1 cellular context compared by ENCODE assay signal in the genomic region with DNA sequence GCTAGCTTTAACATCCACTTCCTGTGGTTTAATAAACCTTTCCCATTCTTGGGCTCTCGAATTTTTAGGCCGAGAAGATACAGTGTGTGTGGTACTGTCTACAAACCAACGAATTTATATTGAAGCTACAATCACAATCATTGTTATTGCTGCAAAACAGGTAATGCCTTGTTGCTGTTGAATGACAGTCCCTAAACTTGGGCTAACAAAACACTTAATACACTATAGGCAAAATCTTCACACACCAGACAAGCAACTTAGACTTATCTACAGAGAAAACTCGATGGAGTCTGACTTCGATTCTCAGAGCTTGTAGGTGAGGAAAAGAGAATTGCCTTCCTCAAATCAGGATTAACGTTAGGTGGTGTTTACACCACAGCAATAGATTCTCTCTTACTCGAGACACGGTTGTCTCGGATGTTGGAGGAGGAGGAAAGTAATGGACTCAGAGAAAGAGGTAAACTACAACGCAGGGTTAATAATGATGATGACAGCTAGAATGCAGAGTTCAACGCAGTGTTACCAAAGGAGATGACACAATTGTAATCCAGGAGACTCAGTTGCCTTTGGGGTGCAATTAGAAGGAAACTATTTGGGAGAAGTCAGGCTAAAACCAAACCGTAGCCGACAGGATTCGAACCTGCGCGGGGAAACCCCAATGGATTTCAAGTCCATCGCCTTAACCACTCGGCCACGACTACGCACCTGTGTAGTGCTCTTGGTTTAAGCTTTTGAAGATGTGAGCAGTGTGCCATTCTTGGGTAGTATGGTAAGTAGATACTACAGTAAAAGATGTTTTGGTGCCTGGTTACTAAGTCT.
A peak's percentile ranks its signal among the peaks of the same experiment; 100 is the strongest.
TF ChIP-seq lines count a peak whose summit lies in the region.

No MANE protein-coding gene starts in this region.

TF ChIP-seq in HepG2, 621 proteins besides CTCF, POLR2A, EP300 and RAD21 (continued from another document and continues in another):
- TF ChIP-seq ZNF629 (CRISPR knock-in tag; conservative IDR thresholded peaks at IDR 0.05) (peak; percentile 79), ZNF430 (CRISPR knock-in tag; IDR thresholded peaks at IDR 0.05) (0 out of 2 replicates have a peak, but pooled peaks have one; percentile 41), ZNF792 (CRISPR knock-in tag; IDR thresholded peaks at IDR 0.05) (peak; percentile 92), ZNF614 (CRISPR knock-in tag; IDR thresholded peaks at IDR 0.05; ENCODE audit: borderline replicate concordance) (peak; percentile 42; the same call in 1 of the 2 replicates), SAFB2 (CRISPR knock-in tag; IDR thresholded peaks at IDR 0.05; ENCODE audit: borderline replicate concordance, low read depth) (no peak), PHF8 (CRISPR knock-in tag; IDR thresholded peaks at IDR 0.05) (peak; percentile 45; the same call in 1 of the 2 replicates), MAFK (conservative IDR thresholded peaks at IDR 0.05 in 1 of 2, IDR thresholded peaks at IDR 0.05 in 1 of 2; ENCODE audit: low read length in 2 of 2) (peak; percentile 48 to 69), KLF16 (CRISPR knock-in tag; IDR thresholded peaks at IDR 0.05) (peak in 1 of 2 experiments; percentile 88; a peak in 2 of 4 replicates), SOX5 (CRISPR knock-in tag; IDR thresholded peaks at IDR 0.05; ENCODE audit: borderline replicate concordance) (peak; percentile 72), HNRNPLL (IDR thresholded peaks at IDR 0.05; ENCODE audit: low read depth, low read length, poor library complexity, severe bottlenecking) (no peak), ZSCAN30 (CRISPR knock-in tag; IDR thresholded peaks at IDR 0.05) (0 out of 2 replicates have a peak, but pooled peaks have one; percentile 81), RBFOX2 (IDR thresholded peaks at IDR 0.05; ENCODE audit: low read depth, low read length) (no peak), ZNF850 (CRISPR knock-in tag; conservative IDR thresholded peaks at IDR 0.05) (no peak), NPAS2 (CRISPR knock-in tag; IDR thresholded peaks at IDR 0.05; ENCODE audit: borderline replicate concordance) (no peak), KLF12 (CRISPR knock-in tag; IDR thresholded peaks at IDR 0.05; ENCODE audit: borderline replicate concordance) (no peak), NONO (IDR thresholded peaks at IDR 0.05) (no peak), NONO (CRISPR knock-in tag; conservative IDR thresholded peaks at IDR 0.05) (0 out of 2 replicates have a peak, but pooled peaks have one; percentile 54), LCORL (IDR thresholded peaks at IDR 0.05) (peak; percentile 79; the same call in 1 of the 2 replicates), LCORL (CRISPR knock-in tag; IDR thresholded peaks at IDR 0.05) (peak; percentile 59; the same call in 1 of the 2 replicates), BORCS8-MEF2B (CRISPR knock-in tag; IDR thresholded peaks at IDR 0.05) (0 out of 2 replicates have a peak, but pooled peaks have one; percentile 52), MTF1 (CRISPR knock-in tag; IDR thresholded peaks at IDR 0.05) (no peak), ZNF496 (CRISPR knock-in tag; IDR thresholded peaks at IDR 0.05; ENCODE audit: insufficient replicate concordance) (no peak), PCBP1 (IDR thresholded peaks at IDR 0.05; ENCODE audit: borderline replicate concordance, low read depth, low read length) (no peak), ZMYM2 (CRISPR knock-in tag; IDR thresholded peaks at IDR 0.05) (peak; percentile 91), REPIN1 (CRISPR knock-in tag; IDR thresholded peaks at IDR 0.05; ENCODE audit: borderline replicate concordance, low read depth) (peak; percentile 85; the same call in 1 of the 2 replicates), FOSL2 (CRISPR knock-in tag; IDR thresholded peaks at IDR 0.05) (peak; percentile 59; the same call in 1 of the 2 replicates), ZNF563 (CRISPR knock-in tag; IDR thresholded peaks at IDR 0.05) (no peak), ISL2 (CRISPR knock-in tag; IDR thresholded peaks at IDR 0.05) (peak; percentile 29; the same call in 1 of the 2 replicates), SP140L (CRISPR knock-in tag; IDR thresholded peaks at IDR 0.05; ENCODE audit: borderline replicate concordance) (0 out of 2 replicates have a peak, but pooled peaks have one; percentile 80), KAT7 (CRISPR knock-in tag; IDR thresholded peaks at IDR 0.05; ENCODE audit: borderline replicate concordance) (no peak; the same call in 1 of the 2 replicates), SALL2 (CRISPR knock-in tag; IDR thresholded peaks at IDR 0.05) (0 out of 2 replicates have a peak, but pooled peaks have one; percentile 44), FOXJ3 (CRISPR knock-in tag; IDR thresholded peaks at IDR 0.05; ENCODE audit: borderline replicate concordance) (peak; percentile 27), PTBP1 (IDR thresholded peaks at IDR 0.05; ENCODE audit: low read depth, low read length, poor library complexity, severe bottlenecking) (no peak), CREM (IDR thresholded peaks at IDR 0.05) (peak; percentile 46; the same call in 1 of the 2 replicates), CREM (CRISPR knock-in tag; IDR thresholded peaks at IDR 0.05) (no peak), ZNF709 (CRISPR knock-in tag; IDR thresholded peaks at IDR 0.05) (no peak)
- TF ChIP-seq, protein P1, sequence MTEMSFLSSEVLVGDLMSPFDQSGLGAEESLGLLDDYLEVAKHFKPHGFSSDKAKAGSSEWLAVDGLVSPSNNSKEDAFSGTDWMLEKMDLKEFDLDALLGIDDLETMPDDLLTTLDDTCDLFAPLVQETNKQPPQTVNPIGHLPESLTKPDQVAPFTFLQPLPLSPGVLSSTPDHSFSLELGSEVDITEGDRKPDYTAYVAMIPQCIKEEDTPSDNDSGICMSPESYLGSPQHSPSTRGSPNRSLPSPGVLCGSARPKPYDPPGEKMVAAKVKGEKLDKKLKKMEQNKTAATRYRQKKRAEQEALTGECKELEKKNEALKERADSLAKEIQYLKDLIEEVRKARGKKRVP (CRISPR knock-in tag; IDR thresholded peaks at IDR 0.05) = peak in 1 of 2 experiments; percentile 77; a peak in 2 of 4 replicates
- TF ChIP-seq, protein P2, sequence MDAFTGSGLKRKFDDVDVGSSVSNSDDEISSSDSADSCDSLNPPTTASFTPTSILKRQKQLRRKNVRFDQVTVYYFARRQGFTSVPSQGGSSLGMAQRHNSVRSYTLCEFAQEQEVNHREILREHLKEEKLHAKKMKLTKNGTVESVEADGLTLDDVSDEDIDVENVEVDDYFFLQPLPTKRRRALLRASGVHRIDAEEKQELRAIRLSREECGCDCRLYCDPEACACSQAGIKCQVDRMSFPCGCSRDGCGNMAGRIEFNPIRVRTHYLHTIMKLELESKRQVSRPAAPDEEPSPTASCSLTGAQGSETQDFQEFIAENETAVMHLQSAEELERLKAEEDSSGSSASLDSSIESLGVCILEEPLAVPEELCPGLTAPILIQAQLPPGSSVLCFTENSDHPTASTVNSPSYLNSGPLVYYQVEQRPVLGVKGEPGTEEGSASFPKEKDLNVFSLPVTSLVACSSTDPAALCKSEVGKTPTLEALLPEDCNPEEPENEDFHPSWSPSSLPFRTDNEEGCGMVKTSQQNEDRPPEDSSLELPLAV (CRISPR knock-in tag; conservative IDR thresholded peaks at IDR 0.05; ENCODE audit: low read depth) = no peak
- TF ChIP-seq, protein P3, sequence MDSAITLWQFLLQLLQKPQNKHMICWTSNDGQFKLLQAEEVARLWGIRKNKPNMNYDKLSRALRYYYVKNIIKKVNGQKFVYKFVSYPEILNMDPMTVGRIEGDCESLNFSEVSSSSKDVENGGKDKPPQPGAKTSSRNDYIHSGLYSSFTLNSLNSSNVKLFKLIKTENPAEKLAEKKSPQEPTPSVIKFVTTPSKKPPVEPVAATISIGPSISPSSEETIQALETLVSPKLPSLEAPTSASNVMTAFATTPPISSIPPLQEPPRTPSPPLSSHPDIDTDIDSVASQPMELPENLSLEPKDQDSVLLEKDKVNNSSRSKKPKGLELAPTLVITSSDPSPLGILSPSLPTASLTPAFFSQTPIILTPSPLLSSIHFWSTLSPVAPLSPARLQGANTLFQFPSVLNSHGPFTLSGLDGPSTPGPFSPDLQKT (CRISPR knock-in tag; IDR thresholded peaks at IDR 0.05; ENCODE audit: borderline replicate concordance) = no peak
- TF ChIP-seq, protein P4, sequence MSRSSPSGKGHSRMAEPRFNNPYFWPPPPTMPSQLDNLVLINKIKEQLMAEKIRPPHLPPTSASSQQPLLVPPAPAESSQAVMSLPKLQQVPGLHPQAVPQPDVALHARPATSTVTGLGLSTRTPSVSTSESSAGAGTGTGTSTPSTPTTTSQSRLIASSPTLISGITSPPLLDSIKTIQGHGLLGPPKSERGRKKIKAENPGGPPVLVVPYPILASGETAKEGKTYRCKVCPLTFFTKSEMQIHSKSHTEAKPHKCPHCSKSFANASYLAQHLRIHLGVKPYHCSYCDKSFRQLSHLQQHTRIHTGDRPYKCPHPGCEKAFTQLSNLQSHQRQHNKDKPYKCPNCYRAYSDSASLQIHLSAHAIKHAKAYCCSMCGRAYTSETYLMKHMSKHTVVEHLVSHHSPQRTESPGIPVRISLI (CRISPR knock-in tag; IDR thresholded peaks at IDR 0.05; ENCODE audit: borderline replicate concordance) = peak; percentile 43; the same call in 1 of the 2 replicates
- TF ChIP-seq, protein P5, sequence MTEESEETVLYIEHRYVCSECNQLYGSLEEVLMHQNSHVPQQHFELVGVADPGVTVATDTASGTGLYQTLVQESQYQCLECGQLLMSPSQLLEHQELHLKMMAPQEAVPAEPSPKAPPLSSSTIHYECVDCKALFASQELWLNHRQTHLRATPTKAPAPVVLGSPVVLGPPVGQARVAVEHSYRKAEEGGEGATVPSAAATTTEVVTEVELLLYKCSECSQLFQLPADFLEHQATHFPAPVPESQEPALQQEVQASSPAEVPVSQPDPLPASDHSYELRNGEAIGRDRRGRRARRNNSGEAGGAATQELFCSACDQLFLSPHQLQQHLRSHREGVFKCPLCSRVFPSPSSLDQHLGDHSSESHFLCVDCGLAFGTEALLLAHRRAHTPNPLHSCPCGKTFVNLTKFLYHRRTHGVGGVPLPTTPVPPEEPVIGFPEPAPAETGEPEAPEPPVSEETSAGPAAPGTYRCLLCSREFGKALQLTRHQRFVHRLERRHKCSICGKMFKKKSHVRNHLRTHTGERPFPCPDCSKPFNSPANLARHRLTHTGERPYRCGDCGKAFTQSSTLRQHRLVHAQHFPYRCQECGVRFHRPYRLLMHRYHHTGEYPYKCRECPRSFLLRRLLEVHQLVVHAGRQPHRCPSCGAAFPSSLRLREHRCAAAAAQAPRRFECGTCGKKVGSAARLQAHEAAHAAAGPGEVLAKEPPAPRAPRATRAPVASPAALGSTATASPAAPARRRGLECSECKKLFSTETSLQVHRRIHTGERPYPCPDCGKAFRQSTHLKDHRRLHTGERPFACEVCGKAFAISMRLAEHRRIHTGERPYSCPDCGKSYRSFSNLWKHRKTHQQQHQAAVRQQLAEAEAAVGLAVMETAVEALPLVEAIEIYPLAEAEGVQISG (CRISPR knock-in tag; IDR thresholded peaks at IDR 0.05) = peak; percentile 64
- TF ChIP-seq, protein P6, sequence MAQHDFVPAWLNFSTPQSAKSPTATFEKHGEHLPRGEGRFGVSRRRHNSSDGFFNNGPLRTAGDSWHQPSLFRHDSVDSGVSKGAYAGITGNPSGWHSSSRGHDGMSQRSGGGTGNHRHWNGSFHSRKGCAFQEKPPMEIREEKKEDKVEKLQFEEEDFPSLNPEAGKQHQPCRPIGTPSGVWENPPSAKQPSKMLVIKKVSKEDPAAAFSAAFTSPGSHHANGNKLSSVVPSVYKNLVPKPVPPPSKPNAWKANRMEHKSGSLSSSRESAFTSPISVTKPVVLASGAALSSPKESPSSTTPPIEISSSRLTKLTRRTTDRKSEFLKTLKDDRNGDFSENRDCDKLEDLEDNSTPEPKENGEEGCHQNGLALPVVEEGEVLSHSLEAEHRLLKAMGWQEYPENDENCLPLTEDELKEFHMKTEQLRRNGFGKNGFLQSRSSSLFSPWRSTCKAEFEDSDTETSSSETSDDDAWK (CRISPR knock-in tag; IDR thresholded peaks at IDR 0.05) = no peak
- TF ChIP-seq, protein P7, sequence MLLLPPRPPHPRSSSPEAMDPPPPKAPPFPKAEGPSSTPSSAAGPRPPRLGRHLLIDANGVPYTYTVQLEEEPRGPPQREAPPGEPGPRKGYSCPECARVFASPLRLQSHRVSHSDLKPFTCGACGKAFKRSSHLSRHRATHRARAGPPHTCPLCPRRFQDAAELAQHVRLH (CRISPR knock-in tag; IDR thresholded peaks at IDR 0.05; ENCODE audit: borderline replicate concordance, low read depth) = peak; percentile 96
- TF ChIP-seq, protein P8, sequence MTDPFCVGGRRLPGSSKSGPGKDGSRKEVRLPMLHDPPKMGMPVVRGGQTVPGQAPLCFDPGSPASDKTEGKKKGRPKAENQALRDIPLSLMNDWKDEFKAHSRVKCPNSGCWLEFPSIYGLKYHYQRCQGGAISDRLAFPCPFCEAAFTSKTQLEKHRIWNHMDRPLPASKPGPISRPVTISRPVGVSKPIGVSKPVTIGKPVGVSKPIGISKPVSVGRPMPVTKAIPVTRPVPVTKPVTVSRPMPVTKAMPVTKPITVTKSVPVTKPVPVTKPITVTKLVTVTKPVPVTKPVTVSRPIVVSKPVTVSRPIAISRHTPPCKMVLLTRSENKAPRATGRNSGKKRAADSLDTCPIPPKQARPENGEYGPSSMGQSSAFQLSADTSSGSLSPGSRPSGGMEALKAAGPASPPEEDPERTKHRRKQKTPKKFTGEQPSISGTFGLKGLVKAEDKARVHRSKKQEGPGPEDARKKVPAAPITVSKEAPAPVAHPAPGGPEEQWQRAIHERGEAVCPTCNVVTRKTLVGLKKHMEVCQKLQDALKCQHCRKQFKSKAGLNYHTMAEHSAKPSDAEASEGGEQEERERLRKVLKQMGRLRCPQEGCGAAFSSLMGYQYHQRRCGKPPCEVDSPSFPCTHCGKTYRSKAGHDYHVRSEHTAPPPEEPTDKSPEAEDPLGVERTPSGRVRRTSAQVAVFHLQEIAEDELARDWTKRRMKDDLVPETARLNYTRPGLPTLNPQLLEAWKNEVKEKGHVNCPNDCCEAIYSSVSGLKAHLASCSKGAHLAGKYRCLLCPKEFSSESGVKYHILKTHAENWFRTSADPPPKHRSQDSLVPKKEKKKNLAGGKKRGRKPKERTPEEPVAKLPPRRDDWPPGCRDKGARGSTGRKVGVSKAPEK (CRISPR knock-in tag; IDR thresholded peaks at IDR 0.05; ENCODE audit: borderline replicate concordance) = no peak
- TF ChIP-seq, protein P9, sequence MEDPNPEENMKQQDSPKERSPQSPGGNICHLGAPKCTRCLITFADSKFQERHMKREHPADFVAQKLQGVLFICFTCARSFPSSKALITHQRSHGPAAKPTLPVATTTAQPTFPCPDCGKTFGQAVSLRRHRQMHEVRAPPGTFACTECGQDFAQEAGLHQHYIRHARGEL (CRISPR knock-in tag; IDR thresholded peaks at IDR 0.05) = no peak
- TF ChIP-seq, protein P10, sequence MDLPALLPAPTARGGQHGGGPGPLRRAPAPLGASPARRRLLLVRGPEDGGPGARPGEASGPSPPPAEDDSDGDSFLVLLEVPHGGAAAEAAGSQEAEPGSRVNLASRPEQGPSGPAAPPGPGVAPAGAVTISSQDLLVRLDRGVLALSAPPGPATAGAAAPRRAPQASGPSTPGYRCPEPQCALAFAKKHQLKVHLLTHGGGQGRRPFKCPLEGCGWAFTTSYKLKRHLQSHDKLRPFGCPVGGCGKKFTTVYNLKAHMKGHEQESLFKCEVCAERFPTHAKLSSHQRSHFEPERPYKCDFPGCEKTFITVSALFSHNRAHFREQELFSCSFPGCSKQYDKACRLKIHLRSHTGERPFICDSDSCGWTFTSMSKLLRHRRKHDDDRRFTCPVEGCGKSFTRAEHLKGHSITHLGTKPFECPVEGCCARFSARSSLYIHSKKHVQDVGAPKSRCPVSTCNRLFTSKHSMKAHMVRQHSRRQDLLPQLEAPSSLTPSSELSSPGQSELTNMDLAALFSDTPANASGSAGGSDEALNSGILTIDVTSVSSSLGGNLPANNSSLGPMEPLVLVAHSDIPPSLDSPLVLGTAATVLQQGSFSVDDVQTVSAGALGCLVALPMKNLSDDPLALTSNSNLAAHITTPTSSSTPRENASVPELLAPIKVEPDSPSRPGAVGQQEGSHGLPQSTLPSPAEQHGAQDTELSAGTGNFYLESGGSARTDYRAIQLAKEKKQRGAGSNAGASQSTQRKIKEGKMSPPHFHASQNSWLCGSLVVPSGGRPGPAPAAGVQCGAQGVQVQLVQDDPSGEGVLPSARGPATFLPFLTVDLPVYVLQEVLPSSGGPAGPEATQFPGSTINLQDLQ (CRISPR knock-in tag; IDR thresholded peaks at IDR 0.05) = no peak
